Comparison of ENCODE assay signal across 1 cellular context in the genomic region with DNA sequence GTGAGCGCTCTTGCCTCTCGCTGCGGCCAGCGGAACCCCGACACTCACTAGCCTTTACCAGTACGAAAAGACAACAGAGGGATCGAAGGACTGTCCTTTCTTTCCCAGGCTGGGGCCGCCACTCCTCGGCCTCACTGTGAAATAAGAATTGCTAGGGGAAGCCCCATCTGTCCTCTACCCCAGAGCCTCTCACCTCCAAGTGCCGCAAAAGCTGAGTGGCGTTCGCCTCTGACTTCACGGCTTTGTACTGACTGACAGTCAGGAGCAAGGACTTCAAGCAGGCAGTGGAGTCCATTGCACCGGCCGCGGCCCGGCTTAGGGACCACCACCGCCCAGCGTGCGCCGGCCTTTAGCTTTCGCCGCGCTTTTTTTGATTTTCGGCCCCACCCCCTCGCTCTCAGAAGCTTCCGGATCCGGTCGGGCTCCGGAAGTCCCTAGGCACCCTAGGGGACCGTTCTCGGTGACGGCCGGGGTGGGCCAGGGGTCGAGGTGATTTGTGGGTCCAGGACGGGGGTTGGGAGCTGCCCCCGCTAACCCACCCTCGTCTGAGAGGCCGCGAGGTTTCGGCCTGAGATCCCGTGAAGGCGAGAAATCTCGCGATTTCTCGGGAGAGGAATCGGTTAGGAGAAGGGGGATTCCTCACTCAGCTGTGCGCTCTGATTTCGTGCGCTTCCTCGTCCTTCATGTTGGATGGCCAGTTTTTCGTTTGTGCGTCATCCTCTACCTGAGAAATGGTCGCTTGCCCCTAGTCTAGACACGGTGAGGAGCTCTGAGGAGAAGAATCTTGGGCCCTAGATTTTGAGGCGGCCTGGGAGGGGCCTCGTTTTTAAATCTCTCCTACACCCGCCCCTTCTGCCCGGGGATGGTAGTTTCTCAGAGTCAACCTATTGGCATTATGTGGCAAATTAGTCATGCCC.
A peak's percentile ranks its signal among the peaks of the same experiment; 100 is the strongest.
TF ChIP-seq lines count a peak whose summit lies in the region.

A gene (minus strand): TSS at position 358 of the 917 bp plus-strand sequence. CDS start 63 bp downstream, at position 295.
A gene with protein sequence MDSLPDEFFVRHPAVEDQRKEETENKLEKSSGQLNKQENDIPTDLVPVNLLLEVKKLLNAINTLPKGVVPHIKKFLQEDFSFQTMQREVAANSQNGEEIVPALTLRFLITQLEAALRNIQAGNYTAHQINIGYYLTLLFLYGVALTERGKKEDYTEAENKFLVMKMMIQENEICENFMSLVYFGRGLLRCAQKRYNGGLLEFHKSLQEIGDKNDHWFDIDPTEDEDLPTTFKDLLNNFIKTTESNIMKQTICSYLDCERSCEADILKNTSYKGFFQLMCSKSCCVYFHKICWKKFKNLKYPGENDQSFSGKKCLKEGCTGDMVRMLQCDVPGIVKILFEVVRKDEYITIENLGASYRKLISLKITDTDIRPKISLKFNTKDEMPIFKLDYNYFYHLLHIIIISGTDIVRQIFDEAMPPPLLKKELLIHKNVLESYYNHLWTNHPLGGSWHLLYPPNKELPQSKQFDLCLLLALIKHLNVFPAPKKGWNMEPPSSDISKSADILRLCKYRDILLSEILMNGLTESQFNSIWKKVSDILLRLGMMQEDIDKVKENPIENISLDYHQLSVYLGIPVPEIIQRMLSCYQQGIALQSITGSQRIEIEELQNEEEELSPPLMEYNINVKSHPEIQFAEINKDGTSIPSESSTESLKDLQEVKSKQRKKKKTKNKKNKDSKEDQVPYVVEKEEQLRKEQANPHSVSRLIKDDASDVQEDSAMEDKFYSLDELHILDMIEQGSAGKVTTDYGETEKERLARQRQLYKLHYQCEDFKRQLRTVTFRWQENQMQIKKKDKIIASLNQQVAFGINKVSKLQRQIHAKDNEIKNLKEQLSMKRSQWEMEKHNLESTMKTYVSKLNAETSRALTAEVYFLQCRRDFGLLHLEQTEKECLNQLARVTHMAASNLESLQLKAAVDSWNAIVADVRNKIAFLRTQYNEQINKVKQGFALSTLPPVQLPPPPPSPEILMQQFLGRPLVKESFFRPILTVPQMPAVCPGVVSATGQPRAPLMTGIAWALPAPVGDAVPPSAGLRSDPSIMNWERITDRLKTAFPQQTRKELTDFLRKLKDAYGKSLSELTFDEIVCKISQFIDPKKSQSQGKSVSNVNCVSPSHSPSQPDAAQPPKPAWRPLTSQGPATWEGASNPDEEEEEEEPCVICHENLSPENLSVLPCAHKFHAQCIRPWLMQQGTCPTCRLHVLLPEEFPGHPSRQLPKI (plus strand): TSS at position 642 of the 917 bp plus-strand sequence. CDS start 15,685 bp downstream, outside the sequence.

TF ChIP-seq in HepG2, 621 proteins besides CTCF, POLR2A, EP300 and RAD21 (continued from another document and continues in another):
- TF ChIP-seq ZNF569 (CRISPR knock-in tag; IDR thresholded peaks at IDR 0.05; ENCODE audit: borderline replicate concordance) (no peak), ZC3H4 (CRISPR knock-in tag; IDR thresholded peaks at IDR 0.05; ENCODE audit: borderline replicate concordance) (no peak), LCORL (IDR thresholded peaks at IDR 0.05) (no peak), LCORL (CRISPR knock-in tag; IDR thresholded peaks at IDR 0.05) (peak; percentile 58; the same call in 1 of the 2 replicates), ZNF460 (CRISPR knock-in tag; IDR thresholded peaks at IDR 0.05; ENCODE audit: borderline replicate concordance) (no peak), ZNF766 (CRISPR knock-in tag; IDR thresholded peaks at IDR 0.05; ENCODE audit: borderline replicate concordance) (peak; percentile 53; the same call in 1 of the 2 replicates), SNAPC2 (CRISPR knock-in tag; IDR thresholded peaks at IDR 0.05) (0 out of 2 replicates have a peak, but pooled peaks have one; percentile 58), PITX1 (CRISPR knock-in tag; IDR thresholded peaks at IDR 0.05) (peak; percentile 79), SMARCE1 (IDR thresholded peaks at IDR 0.05; ENCODE audit: borderline replicate concordance) (no peak), JUN (CRISPR knock-in tag; IDR thresholded peaks at IDR 0.05) (no peak), ZFP41 (CRISPR knock-in tag; IDR thresholded peaks at IDR 0.05; ENCODE audit: borderline replicate concordance) (no peak), ZFP90 (CRISPR knock-in tag; IDR thresholded peaks at IDR 0.05; ENCODE audit: borderline replicate concordance) (peak; percentile 65; the same call in 1 of the 2 replicates), BORCS8-MEF2B (CRISPR knock-in tag; IDR thresholded peaks at IDR 0.05) (peak; percentile 81; the same call in 1 of the 2 replicates), MED1 (CRISPR knock-in tag; IDR thresholded peaks at IDR 0.05) (peak; percentile 56; the same call in 1 of the 2 replicates), ZNF75D (CRISPR knock-in tag; IDR thresholded peaks at IDR 0.05; ENCODE audit: borderline replicate concordance) (no peak), ARNT2 (CRISPR knock-in tag; IDR thresholded peaks at IDR 0.05; ENCODE audit: low read depth) (peak; percentile 79; the same call in 1 of the 2 replicates), ZNF674 (CRISPR knock-in tag; IDR thresholded peaks at IDR 0.05; ENCODE audit: low read depth) (no peak), XRCC5 (optimal IDR thresholded peaks at IDR 0.05; ENCODE audit: low read length) (peak; percentile 68), ZNF746 (CRISPR knock-in tag; IDR thresholded peaks at IDR 0.05) (no peak), TSC22D2 (CRISPR knock-in tag; IDR thresholded peaks at IDR 0.05; ENCODE audit: borderline replicate concordance) (no peak), ATF7-NPFF (CRISPR knock-in tag; IDR thresholded peaks at IDR 0.05; ENCODE audit: low read depth) (no peak; the same call in 1 of the 2 replicates), ZNF605 (CRISPR knock-in tag; IDR thresholded peaks at IDR 0.05) (peak; percentile 79), MIER2 (CRISPR knock-in tag; IDR thresholded peaks at IDR 0.05) (no peak), ZNF777 (CRISPR knock-in tag; IDR thresholded peaks at IDR 0.05) (peak; percentile 56; the same call in 1 of the 2 replicates)
- TF ChIP-seq, protein P1, sequence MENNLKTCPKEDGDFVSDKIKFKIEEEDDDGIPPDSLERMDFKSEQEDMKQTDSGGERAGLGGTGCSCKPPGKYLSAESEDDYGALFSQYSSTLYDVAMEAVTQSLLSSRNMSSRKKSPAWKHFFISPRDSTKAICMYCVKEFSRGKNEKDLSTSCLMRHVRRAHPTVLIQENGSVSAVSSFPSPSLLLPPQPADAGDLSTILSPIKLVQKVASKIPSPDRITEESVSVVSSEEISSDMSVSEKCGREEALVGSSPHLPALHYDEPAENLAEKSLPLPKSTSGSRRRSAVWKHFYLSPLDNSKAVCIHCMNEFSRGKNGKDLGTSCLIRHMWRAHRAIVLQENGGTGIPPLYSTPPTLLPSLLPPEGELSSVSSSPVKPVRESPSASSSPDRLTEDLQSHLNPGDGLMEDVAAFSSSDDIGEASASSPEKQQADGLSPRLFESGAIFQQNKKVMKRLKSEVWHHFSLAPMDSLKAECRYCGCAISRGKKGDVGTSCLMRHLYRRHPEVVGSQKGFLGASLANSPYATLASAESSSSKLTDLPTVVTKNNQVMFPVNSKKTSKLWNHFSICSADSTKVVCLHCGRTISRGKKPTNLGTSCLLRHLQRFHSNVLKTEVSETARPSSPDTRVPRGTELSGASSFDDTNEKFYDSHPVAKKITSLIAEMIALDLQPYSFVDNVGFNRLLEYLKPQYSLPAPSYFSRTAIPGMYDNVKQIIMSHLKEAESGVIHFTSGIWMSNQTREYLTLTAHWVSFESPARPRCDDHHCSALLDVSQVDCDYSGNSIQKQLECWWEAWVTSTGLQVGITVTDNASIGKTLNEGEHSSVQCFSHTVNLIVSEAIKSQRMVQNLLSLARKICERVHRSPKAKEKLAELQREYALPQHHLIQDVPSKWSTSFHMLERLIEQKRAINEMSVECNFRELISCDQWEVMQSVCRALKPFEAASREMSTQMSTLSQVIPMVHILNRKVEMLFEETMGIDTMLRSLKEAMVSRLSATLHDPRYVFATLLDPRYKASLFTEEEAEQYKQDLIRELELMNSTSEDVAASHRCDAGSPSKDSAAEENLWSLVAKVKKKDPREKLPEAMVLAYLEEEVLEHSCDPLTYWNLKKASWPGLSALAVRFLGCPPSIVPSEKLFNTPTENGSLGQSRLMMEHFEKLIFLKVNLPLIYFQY (CRISPR knock-in tag; IDR thresholded peaks at IDR 0.05; ENCODE audit: borderline replicate concordance): no peak
- TF ChIP-seq, protein P2, sequence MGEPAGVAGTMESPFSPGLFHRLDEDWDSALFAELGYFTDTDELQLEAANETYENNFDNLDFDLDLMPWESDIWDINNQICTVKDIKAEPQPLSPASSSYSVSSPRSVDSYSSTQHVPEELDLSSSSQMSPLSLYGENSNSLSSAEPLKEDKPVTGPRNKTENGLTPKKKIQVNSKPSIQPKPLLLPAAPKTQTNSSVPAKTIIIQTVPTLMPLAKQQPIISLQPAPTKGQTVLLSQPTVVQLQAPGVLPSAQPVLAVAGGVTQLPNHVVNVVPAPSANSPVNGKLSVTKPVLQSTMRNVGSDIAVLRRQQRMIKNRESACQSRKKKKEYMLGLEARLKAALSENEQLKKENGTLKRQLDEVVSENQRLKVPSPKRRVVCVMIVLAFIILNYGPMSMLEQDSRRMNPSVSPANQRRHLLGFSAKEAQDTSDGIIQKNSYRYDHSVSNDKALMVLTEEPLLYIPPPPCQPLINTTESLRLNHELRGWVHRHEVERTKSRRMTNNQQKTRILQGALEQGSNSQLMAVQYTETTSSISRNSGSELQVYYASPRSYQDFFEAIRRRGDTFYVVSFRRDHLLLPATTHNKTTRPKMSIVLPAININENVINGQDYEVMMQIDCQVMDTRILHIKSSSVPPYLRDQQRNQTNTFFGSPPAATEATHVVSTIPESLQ (CRISPR knock-in tag; conservative IDR thresholded peaks at IDR 0.05): no peak
- TF ChIP-seq, protein P3, sequence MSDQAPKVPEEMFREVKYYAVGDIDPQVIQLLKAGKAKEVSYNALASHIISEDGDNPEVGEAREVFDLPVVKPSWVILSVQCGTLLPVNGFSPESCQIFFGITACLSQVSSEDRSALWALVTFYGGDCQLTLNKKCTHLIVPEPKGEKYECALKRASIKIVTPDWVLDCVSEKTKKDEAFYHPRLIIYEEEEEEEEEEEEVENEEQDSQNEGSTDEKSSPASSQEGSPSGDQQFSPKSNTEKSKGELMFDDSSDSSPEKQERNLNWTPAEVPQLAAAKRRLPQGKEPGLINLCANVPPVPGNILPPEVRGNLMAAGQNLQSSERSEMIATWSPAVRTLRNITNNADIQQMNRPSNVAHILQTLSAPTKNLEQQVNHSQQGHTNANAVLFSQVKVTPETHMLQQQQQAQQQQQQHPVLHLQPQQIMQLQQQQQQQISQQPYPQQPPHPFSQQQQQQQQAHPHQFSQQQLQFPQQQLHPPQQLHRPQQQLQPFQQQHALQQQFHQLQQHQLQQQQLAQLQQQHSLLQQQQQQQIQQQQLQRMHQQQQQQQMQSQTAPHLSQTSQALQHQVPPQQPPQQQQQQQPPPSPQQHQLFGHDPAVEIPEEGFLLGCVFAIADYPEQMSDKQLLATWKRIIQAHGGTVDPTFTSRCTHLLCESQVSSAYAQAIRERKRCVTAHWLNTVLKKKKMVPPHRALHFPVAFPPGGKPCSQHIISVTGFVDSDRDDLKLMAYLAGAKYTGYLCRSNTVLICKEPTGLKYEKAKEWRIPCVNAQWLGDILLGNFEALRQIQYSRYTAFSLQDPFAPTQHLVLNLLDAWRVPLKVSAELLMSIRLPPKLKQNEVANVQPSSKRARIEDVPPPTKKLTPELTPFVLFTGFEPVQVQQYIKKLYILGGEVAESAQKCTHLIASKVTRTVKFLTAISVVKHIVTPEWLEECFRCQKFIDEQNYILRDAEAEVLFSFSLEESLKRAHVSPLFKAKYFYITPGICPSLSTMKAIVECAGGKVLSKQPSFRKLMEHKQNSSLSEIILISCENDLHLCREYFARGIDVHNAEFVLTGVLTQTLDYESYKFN (CRISPR knock-in tag; conservative IDR thresholded peaks at IDR 0.05): peak; percentile 63
- TF ChIP-seq, protein P4, sequence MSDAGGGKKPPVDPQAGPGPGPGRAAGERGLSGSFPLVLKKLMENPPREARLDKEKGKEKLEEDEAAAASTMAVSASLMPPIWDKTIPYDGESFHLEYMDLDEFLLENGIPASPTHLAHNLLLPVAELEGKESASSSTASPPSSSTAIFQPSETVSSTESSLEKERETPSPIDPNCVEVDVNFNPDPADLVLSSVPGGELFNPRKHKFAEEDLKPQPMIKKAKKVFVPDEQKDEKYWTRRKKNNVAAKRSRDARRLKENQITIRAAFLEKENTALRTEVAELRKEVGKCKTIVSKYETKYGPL (CRISPR knock-in tag; IDR thresholded peaks at IDR 0.05): peak; percentile 49; the same call in 1 of the 2 replicates
- TF ChIP-seq, protein P5, sequence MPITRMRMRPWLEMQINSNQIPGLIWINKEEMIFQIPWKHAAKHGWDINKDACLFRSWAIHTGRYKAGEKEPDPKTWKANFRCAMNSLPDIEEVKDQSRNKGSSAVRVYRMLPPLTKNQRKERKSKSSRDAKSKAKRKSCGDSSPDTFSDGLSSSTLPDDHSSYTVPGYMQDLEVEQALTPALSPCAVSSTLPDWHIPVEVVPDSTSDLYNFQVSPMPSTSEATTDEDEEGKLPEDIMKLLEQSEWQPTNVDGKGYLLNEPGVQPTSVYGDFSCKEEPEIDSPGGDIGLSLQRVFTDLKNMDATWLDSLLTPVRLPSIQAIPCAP (CRISPR knock-in tag; IDR thresholded peaks at IDR 0.05; ENCODE audit: low read depth): no peak
- TF ChIP-seq, protein P6, sequence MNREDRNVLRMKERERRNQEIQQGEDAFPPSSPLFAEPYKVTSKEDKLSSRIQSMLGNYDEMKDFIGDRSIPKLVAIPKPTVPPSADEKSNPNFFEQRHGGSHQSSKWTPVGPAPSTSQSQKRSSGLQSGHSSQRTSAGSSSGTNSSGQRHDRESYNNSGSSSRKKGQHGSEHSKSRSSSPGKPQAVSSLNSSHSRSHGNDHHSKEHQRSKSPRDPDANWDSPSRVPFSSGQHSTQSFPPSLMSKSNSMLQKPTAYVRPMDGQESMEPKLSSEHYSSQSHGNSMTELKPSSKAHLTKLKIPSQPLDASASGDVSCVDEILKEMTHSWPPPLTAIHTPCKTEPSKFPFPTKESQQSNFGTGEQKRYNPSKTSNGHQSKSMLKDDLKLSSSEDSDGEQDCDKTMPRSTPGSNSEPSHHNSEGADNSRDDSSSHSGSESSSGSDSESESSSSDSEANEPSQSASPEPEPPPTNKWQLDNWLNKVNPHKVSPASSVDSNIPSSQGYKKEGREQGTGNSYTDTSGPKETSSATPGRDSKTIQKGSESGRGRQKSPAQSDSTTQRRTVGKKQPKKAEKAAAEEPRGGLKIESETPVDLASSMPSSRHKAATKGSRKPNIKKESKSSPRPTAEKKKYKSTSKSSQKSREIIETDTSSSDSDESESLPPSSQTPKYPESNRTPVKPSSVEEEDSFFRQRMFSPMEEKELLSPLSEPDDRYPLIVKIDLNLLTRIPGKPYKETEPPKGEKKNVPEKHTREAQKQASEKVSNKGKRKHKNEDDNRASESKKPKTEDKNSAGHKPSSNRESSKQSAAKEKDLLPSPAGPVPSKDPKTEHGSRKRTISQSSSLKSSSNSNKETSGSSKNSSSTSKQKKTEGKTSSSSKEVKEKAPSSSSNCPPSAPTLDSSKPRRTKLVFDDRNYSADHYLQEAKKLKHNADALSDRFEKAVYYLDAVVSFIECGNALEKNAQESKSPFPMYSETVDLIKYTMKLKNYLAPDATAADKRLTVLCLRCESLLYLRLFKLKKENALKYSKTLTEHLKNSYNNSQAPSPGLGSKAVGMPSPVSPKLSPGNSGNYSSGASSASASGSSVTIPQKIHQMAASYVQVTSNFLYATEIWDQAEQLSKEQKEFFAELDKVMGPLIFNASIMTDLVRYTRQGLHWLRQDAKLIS (CRISPR knock-in tag; IDR thresholded peaks at IDR 0.05): no peak
